16 cellular contexts compared by ENCODE assay signal in genomic region chr16:85279874-85280545, GRCh38.
A peak's percentile ranks its signal among the peaks of the same experiment; 100 is the strongest.
DNase-seq lines count a peak whose midpoint lies in the region; ATAC-seq and TF ChIP-seq lines count a peak whose summit lies in the region.
"Had no signal": no experiment of that assay in that cellular context is flagged by ENCODE, and none has a peak within 500 bp of the region (broad histone marks: within the 10 kb centered on the region; RNA-seq: fewer than 3 reads in every experiment).

No MANE protein-coding gene starts in this region.

- TF ChIP-seq CTCF in IMR-90 (conservative IDR thresholded peaks at IDR 0.05; ENCODE audit: low read depth, low read length) = no peak
- no peak for TF ChIP-seq CTCF in brain (conservative IDR thresholded peaks at IDR 0.05)
- no peak for TF ChIP-seq CTCF in testis (IDR thresholded peaks at IDR 0.05)

- H3K4me1 ChIP-seq in IMR-90 (ENCODE audit: control insufficient read depth, insufficient read depth, low read length) (peaks cover 4% of the 10 kb centered on the region; the same call in 1 of the 2 replicates), testis (peaks cover 35% of the 10 kb centered on the region)
- H3K4me1 ChIP-seq: prostate gland had no signal

- H4K5ac ChIP-seq in IMR-90 (ENCODE audit: low read depth, low read length) = no peak overlapping the region

- no peak overlapping the region for H2BK120ac ChIP-seq in IMR-90 (ENCODE audit: low read depth, low read length)

- H3K23ac ChIP-seq in IMR-90 (ENCODE audit: low read depth, low read length) = no peak overlapping the region

- CTCF ChIA-PET in IMR-90 (lab: Yijun Ruan, JAX) = no interaction called here

- H3K9me3 Mint-ChIP-seq in brain = no peaks in the 10 kb centered on the region
- H3K9me3 Mint-ChIP-seq: naive B cell, WTC11 had no signal

- H3K18ac ChIP-seq in IMR-90 (ENCODE audit: low read depth, low read length) = no peak overlapping the region

- H3K27me3 Mint-ChIP-seq in brain = peaks cover 8% of the 10 kb centered on the region

- H2BK20ac ChIP-seq in IMR-90 (ENCODE audit: low read depth, low read length) = no peak overlapping the region

- peak overlapping the region; percentile 23 for H2AK9ac ChIP-seq in IMR-90 (replicated peaks; ENCODE audit: low read depth, low read length, poor library complexity)

- H3K27ac ChIP-seq in IMR-90 (ENCODE audit: insufficient read depth, low read length) (no peak overlapping the region), testis (peak overlapping the region; percentile 58 to 70)
- H3K27ac ChIP-seq: esophagus muscularis mucosa, prostate gland had no signal

- H3K56ac ChIP-seq in IMR-90 (ENCODE audit: extremely low read depth, insufficient read depth, low read length) = no peak overlapping the region

- POLR2A ChIA-PET in IMR-90 (lab: Charles Lee; ENCODE audit: unreplicated experiment) = no interaction called here

- no peak for DNase-seq in IMR-90
- DNase-seq in left lobe of liver (ENCODE audit: low spot score) = no peak
- peak; percentile 86 for DNase-seq in testis
- DNase-seq in HuH-7.5 (ENCODE audit: low spot score) = no peak
- no peak for DNase-seq in activated CD4-positive, alpha-beta T cell treated with anti-CD3 and anti-CD28 coated beads, Interleukin-2, amount 50 U/mL, for 48 hours
- DNase-seq: activated gamma-delta T cell, DND-41, naive B cell, NCI-H1417 treated with DMSO at 0.1 percent for 48 hours had no signal

- no peak for TF ChIP-seq POLR2A in IMR-90 (IDR thresholded peaks at IDR 0.05; ENCODE audit: low read depth, low read length)
- TF ChIP-seq POLR2A in testis (IDR thresholded peaks at IDR 0.05) = no peak

- no peak overlapping the region for H3K9ac ChIP-seq in IMR-90 (ENCODE audit: low read depth, low read length)

- H3K27me3 ChIP-seq in IMR-90 (ENCODE audit: control insufficient read depth, insufficient read depth, low read length) (no peaks in the 10 kb centered on the region), testis (no peaks in the 10 kb centered on the region)
- H3K27me3 ChIP-seq: dorsolateral prefrontal cortex, esophagus muscularis mucosa had no signal

- H2BK15ac ChIP-seq in IMR-90 (ENCODE audit: low read depth, low read length) = no peak overlapping the region

- H3K36me3 ChIP-seq in IMR-90 (ENCODE audit: control insufficient read depth, insufficient read depth, low read length) (0 out of 2 replicates have a peak, but pooled peaks cover 2% of the 10 kb centered on the region), testis (ENCODE audit: low read depth, missing control alignments) (no peaks in the 10 kb centered on the region)
- H3K36me3 ChIP-seq: esophagus muscularis mucosa, prostate gland had no signal

- peaks cover 3 to 68% of the 10 kb centered on the region in 2 experiments for H3K79me1 ChIP-seq in IMR-90 (ENCODE audit: low read depth in 1 of 2, low read length in 2 of 2)

- BruUV-seq in IMR-90 (replicated peaks; lab: Mats Ljungman, UMichigan) = no TSS peak

- no peak overlapping the region for H3K14ac ChIP-seq in IMR-90 (replicated peaks; ENCODE audit: low read depth, low read length)

- peak overlapping the region in 3 of 5 experiments; percentile 69 to 89 (median 71) for H3K27ac Mint-ChIP-seq in brain
- H3K27ac Mint-ChIP-seq: WTC11 had no signal

- H3K4me1 Mint-ChIP-seq in brain = peaks cover 83% of the 10 kb centered on the region
- H3K4me1 Mint-ChIP-seq: naive B cell had no signal

- no peak overlapping the region for H3K4me2 ChIP-seq in IMR-90 (ENCODE audit: low read depth, low read length)

- no peak overlapping the region for H3K4ac ChIP-seq in IMR-90 (ENCODE audit: low read depth, low read length)

- dilution Hi-C loops in IMR-90 (cut with HindIII; ENCODE audit: low sequenced_read_pairs, unreplicated experiment) = no loop called here

- H3K36me3 Mint-ChIP-seq in brain = no peaks in the 10 kb centered on the region
- H3K36me3 Mint-ChIP-seq: naive B cell, WTC11 had no signal

- H3K4me3 Mint-ChIP-seq in brain = peak overlapping the region in 1 of 5 experiments; percentile 22
- H3K4me3 Mint-ChIP-seq: naive B cell, WTC11 had no signal

- H3K9me3 ChIP-seq in IMR-90 (ENCODE audit: control insufficient read depth, insufficient read depth, low read length) (no peaks in the 10 kb centered on the region), testis (no peaks in the 10 kb centered on the region)
- H3K9me3 ChIP-seq: esophagus muscularis mucosa, prostate gland had no signal

- H3K4me3 ChIP-seq in IMR-90 (ENCODE audit: insufficient read depth, low read depth, low read length) = no peak overlapping the region
- H3K4me3 ChIP-seq in testis = no peak overlapping the region
- H3K4me3 ChIP-seq: dorsolateral prefrontal cortex, esophagus muscularis mucosa, prostate gland had no signal

- in situ Hi-C loops in IMR-90 (cut with MboI; ENCODE audit: low sequenced_read_pairs) = no loop called here

- intact Hi-C loops in IMR-90 (cut with micrococcal nuclease) (loop anchor here (5.0 to 10.0 kb wide), 2 partner anchors 332 to 435 kb away; partner anchors contain the start of gene GSE1), testis (cut with DNase I; ENCODE audit: low total_unique reads) (no loop called here)

- peaks cover 89% of the 10 kb centered on the region for H4K20me1 ChIP-seq in IMR-90 (ENCODE audit: insufficient read depth, low read length)

- no peak overlapping the region for H4K8ac ChIP-seq in IMR-90 (ENCODE audit: low read depth in 2 of 2, low read length in 2 of 2)

- H2AK5ac ChIP-seq in IMR-90 (ENCODE audit: low read depth, low read length) = no peak overlapping the region

- ATAC-seq in IMR-90 (ENCODE audit: low read depth) (no peak), left lobe of liver (peak; percentile 51), GM18909 (IDR thresholded peaks at IDR 0.05; ENCODE audit: poor library complexity, unreplicated experiment) (no peak)
- ATAC-seq: Panc1, WTC11 had no signal

- no peak overlapping the region for H4K91ac ChIP-seq in IMR-90 (ENCODE audit: insufficient read depth, low read depth, low read length)

- H3K9me1 ChIP-seq in IMR-90 (ENCODE audit: insufficient read depth, low read length) = peaks cover 5% of the 10 kb centered on the region; the same call in 1 of the 2 replicates

- WGBS in IMR-90 (ENCODE audit: extremely low coverage in 2 of 2, insufficient read length in 1 of 2), 2 experiments = 75% methylated on average over 2 of the region's 18 CpGs; no CpG with 5 or more reads in 1 of the 2 experiments
- whole genome bisulfite sequencing in testis, 2 donors = 64 to 79% methylated on average over 14 to 18 of the region's 18 CpGs

- H2BK5ac ChIP-seq in IMR-90 (ENCODE audit: low read depth, low read length, poor library complexity, severe bottlenecking) = no peak overlapping the region

- no peak for TF ChIP-seq RAD21 in IMR-90 (IDR thresholded peaks at IDR 0.05; ENCODE audit: low read length)

- no peak overlapping the region for H2AFZ ChIP-seq in IMR-90 (replicated peaks; ENCODE audit: low read length, poor library complexity)

TF ChIP-seq in IMR-90, 13 proteins besides CTCF, POLR2A, EP300 and RAD21:
- TF ChIP-seq FOS (IDR thresholded peaks at IDR 0.05; ENCODE audit: low read depth, low read length) = no peak
- TF ChIP-seq USF2 (IDR thresholded peaks at IDR 0.05; ENCODE audit: low read depth, low read length) = no peak
- TF ChIP-seq RFX5 (IDR thresholded peaks at IDR 0.05; ENCODE audit: low read depth, low read length) = no peak
- no peak for TF ChIP-seq CHD1 (IDR thresholded peaks at IDR 0.05; ENCODE audit: low read depth, low read length)
- TF ChIP-seq MXI1 (IDR thresholded peaks at IDR 0.05; ENCODE audit: borderline replicate concordance, low read depth, low read length) = no peak
- no peak for TF ChIP-seq SMC3 (IDR thresholded peaks at IDR 0.05; ENCODE audit: low read depth, low read length)
- no peak for TF ChIP-seq RCOR1 (IDR thresholded peaks at IDR 0.05; ENCODE audit: insufficient replicate concordance, low read length)
- TF ChIP-seq ELK1 (IDR thresholded peaks at IDR 0.05; ENCODE audit: borderline replicate concordance, low read depth, low read length) = no peak
- no peak for TF ChIP-seq BHLHE40 (IDR thresholded peaks at IDR 0.05; ENCODE audit: low read depth, low read length)
- TF ChIP-seq CEBPB (IDR thresholded peaks at IDR 0.05; ENCODE audit: low read depth, low read length) = no peak
- TF ChIP-seq MAZ (IDR thresholded peaks at IDR 0.05; ENCODE audit: borderline replicate concordance, low read depth, low read length) = no peak
- no peak for TF ChIP-seq MAFK (IDR thresholded peaks at IDR 0.05; ENCODE audit: low read depth, low read length)
- TF ChIP-seq NFE2L2 (IDR thresholded peaks at IDR 0.05; ENCODE audit: low read depth, low read length) = no peak
TF ChIP-seq in IMR-90: peak in this region for 0.
